In genomic region chr20:12358006-12358654, GRCh38 we compare ENCODE assay signal across 2 cellular contexts.
TF ChIP-seq lines count a peak whose summit lies in the region.

No MANE protein-coding gene starts in this region.

TF ChIP-seq in GM23338, 12 proteins besides CTCF, POLR2A, EP300 and RAD21 (continued from another document):
- no peak for TF ChIP-seq ETS1 (IDR thresholded peaks at IDR 0.05)
TF ChIP-seq in GM23338: peak in this region for 0.

TF ChIP-seq in HepG2, 621 proteins besides CTCF, POLR2A, EP300 and RAD21 (continued from another document):
- TF ChIP-seq ZNF142 (CRISPR knock-in tag; IDR thresholded peaks at IDR 0.05): no peak
